ENCODE assay signal across 1 cellular context in genomic region chr6:47097092-47097945, GRCh38.
TF ChIP-seq lines count a peak whose summit lies in the region.

No MANE protein-coding gene starts in this region.

TF ChIP-seq in H1, 55 proteins besides CTCF, POLR2A, EP300 and RAD21:
- TF ChIP-seq POU5F1 (IDR thresholded peaks at IDR 0.05; ENCODE audit: low read depth, low read length) (no peak), TCF12 (IDR thresholded peaks at IDR 0.05; ENCODE audit: low read depth, low read length) (peak; percentile 80; the same call in 1 of the 2 replicates), CEBPB (IDR thresholded peaks at IDR 0.05; ENCODE audit: low read depth, low read length) (peak; percentile 5; the same call in 1 of the 2 replicates)
